Comparison of ENCODE assay signal across 1 cellular context in genomic region chr7:44059219-44060090, GRCh38.
A peak's percentile ranks its signal among the peaks of the same experiment; 100 is the strongest.
TF ChIP-seq lines count a peak whose summit lies in the region.

No MANE protein-coding gene starts in this region.

TF ChIP-seq in K562, 482 proteins besides CTCF, POLR2A, EP300 and RAD21:
- TF ChIP-seq PRPF4 (IDR thresholded peaks at IDR 0.05; ENCODE audit: insufficient read depth, low read depth, low read length, poor library complexity, severe bottlenecking) (no peak), NFIC (IDR thresholded peaks at IDR 0.05) (peak; percentile 72)
